ENCODE assay signal across 8 cellular contexts in genomic region chr16:31472559-31473203, GRCh38. TPM values are rescaled to one million over a fixed set of nuclear protein-coding genes. Genes with fewer than 3 reads are reported as not detected.
A peak's percentile ranks its signal among the peaks of the same experiment; 100 is the strongest.
DNase-seq lines count a peak whose midpoint lies in the region; FAIRE-seq and TF ChIP-seq lines count a peak whose summit lies in the region.

No MANE protein-coding gene starts in this region.

- H3K36me3 ChIP-seq in brain microvascular endothelial cell (replicated peaks) (peaks cover 42% of the 10 kb centered on the region), MM.1S (replicated peaks; ENCODE audit: insufficient read depth, low read length) (no peaks in the 10 kb centered on the region)

- H3K4me3 ChIP-seq in brain microvascular endothelial cell (ENCODE audit: low read depth, low read length) (peak overlapping the region; percentile 85), iPS-11a (ENCODE audit: low read depth, low read length) (peak overlapping the region; percentile 60), skeletal muscle cell (ENCODE audit: low read depth, low read length) (peak overlapping the region; percentile 76), MM.1S (ENCODE audit: low read length) (no peak overlapping the region)

- H3K9ac ChIP-seq in MM.1S (ENCODE audit: low read length) = no peak overlapping the region

- FAIRE-seq in RCC 7860 (lab: Jason Lieb, UNC) = no peak

- DNase-seq in DMS79 treated with DMSO at 0.1 percent for 48 hours (lab: John Stamatoyannopoulos, UW) = peak; percentile 97
- peak; percentile 82 for DNase-seq in HT-29 (ENCODE audit: low spot score)
- DNase-seq in RCC 7860 (ENCODE audit: low spot score) = peak; percentile 46
- DNase-seq in brain microvascular endothelial cell = peak; percentile 97
- peak; percentile 63 for DNase-seq in skeletal muscle cell (ENCODE audit: low read depth)
- no peak for DNase-seq in MM.1S
- DNase-seq in midbrain (lab: John Stamatoyannopoulos, UW) = no peak

- no peaks in the 10 kb centered on the region for H3F3A ChIP-seq in MM.1S (ENCODE audit: insufficient read depth, low read length)

- H2AFZ ChIP-seq in MM.1S (ENCODE audit: low read length) = no peak overlapping the region

- in situ Hi-C loops in brain microvascular endothelial cell (cut with HindIII; ENCODE audit: low pct_ligation_motif_present, low sequenced_read_pairs) = loop anchor here (25.0 kb wide), 2 partner anchors 285 to 535 kb away; partner anchors contain the start of genes FUS and ORAI3

- H4K20me1 ChIP-seq in MM.1S (ENCODE audit: insufficient read depth, low read length) = no peaks in the 10 kb centered on the region

- no peaks in the 10 kb centered on the region for H3K79me2 ChIP-seq in MM.1S (ENCODE audit: low read length)

- H3K27me3 ChIP-seq in brain microvascular endothelial cell (replicated peaks) (no peaks in the 10 kb centered on the region), MM.1S (replicated peaks; ENCODE audit: insufficient read depth, low read length) (peaks cover 26% of the 10 kb centered on the region)

- no peaks in the 10 kb centered on the region for H3K9me3 ChIP-seq in MM.1S (replicated peaks; ENCODE audit: insufficient read depth, low read length)

- H3K4me1 ChIP-seq in MM.1S (ENCODE audit: low read length) = no peaks in the 10 kb centered on the region

- H3K27ac ChIP-seq in brain microvascular endothelial cell (peak overlapping the region; percentile 90), MM.1S (ENCODE audit: low read length) (no peak overlapping the region)

- TF ChIP-seq CTCF in brain microvascular endothelial cell (IDR thresholded peaks at IDR 0.05; ENCODE audit: low read depth, low read length, missing control alignments) = peak; percentile 82
- no peak for TF ChIP-seq CTCF in MM.1S (IDR thresholded peaks at IDR 0.05; ENCODE audit: low read length)

- H3K4me2 ChIP-seq in MM.1S (ENCODE audit: low read depth, low read length) = no peak overlapping the region

- H3K9me2 ChIP-seq in MM.1S (replicated peaks; ENCODE audit: insufficient read depth, low read length) = no peaks in the 10 kb centered on the region

RNA-seq across cellular contexts. Expression of gene TGFB1I1, which starts 0.7 kb away (rescaled TPM):
- total RNA-seq in HT-29 (2014; rRNA removed; shearing (Covaris generic)) = 0.43 and 1.1 TPM in 2 replicates

RNA-seq across cellular contexts. Expression of gene SLC5A2, which starts 10.2 kb away (rescaled TPM):
- 0.29 and 0.86 TPM in 2 replicates for total RNA-seq in HT-29 (2014; rRNA removed; shearing (Covaris generic))

RNA-seq across cellular contexts. Expression of gene ARMC5, which starts 13.4 kb away (rescaled TPM):
- 31.0 and 33.1 TPM in 2 replicates for total RNA-seq in HT-29 (2014; rRNA removed; shearing (Covaris generic))

RNA-seq across cellular contexts. Expression of gene ZNF843, which starts 30.1 kb away (rescaled TPM):
- not detected in 2 replicates for total RNA-seq in HT-29 (2014; rRNA removed; shearing (Covaris generic))

RNA-seq across cellular contexts. Expression of gene RUSF1, which starts 35.5 kb away (rescaled TPM):
- total RNA-seq in HT-29 (2014; rRNA removed; shearing (Covaris generic)) = 43.7 and 53.3 TPM in 2 replicates

Comparison
In these comparisons a context has a peak if more than half of its experiments do, and no peak if none do; other contexts are left out.
1. DNase-seq: peak in DMS79 treated with DMSO at 0.1 percent for 48 hours (single experiment), HT-29 (single experiment), RCC 7860 (single experiment), brain microvascular endothelial cell (single experiment) and skeletal muscle cell (single experiment); none in MM.1S (single experiment) and midbrain (single experiment).